Comparison of ENCODE assay signal across 2 cellular contexts in the genomic region with DNA sequence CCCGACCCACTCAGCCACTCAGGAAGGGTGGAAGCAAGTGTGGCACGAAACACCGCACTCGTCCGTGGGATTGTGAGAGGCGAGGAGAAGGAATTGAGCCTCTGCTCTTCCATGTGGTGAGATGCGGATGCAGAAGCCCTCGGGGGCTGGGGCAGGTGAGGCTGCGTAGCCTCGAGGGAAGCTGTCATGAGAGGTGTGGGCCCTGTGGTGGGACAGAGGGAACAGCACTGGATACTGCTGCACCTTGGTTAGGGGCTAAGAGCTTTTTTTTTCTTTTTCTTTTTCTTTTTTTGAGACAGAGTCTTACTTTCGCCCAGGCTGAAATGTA.
TF ChIP-seq lines count a peak whose summit lies in the region.

No MANE protein-coding gene starts in this region.

TF ChIP-seq in HepG2, 621 proteins besides CTCF, POLR2A, EP300 and RAD21 (continued from another document):
- TF ChIP-seq, protein P1, sequence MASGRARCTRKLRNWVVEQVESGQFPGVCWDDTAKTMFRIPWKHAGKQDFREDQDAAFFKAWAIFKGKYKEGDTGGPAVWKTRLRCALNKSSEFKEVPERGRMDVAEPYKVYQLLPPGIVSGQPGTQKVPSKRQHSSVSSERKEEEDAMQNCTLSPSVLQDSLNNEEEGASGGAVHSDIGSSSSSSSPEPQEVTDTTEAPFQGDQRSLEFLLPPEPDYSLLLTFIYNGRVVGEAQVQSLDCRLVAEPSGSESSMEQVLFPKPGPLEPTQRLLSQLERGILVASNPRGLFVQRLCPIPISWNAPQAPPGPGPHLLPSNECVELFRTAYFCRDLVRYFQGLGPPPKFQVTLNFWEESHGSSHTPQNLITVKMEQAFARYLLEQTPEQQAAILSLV (CRISPR knock-in tag; IDR thresholded peaks at IDR 0.05; ENCODE audit: borderline replicate concordance): 0 out of 2 replicates have a peak, but pooled peaks have one; percentile 9
- TF ChIP-seq ZBTB40 (IDR thresholded peaks at IDR 0.05): no peak
- 0 out of 2 replicates have a peak, but pooled peaks have one; percentile 11 for TF ChIP-seq ZBTB40 (CRISPR knock-in tag; IDR thresholded peaks at IDR 0.05)
- TF ChIP-seq ZFP41 (CRISPR knock-in tag; IDR thresholded peaks at IDR 0.05; ENCODE audit: borderline replicate concordance): peak; percentile 50; the same call in 1 of the 2 replicates
- peak; percentile 68; the same call in 1 of the 2 replicates for TF ChIP-seq ZNF839 (CRISPR knock-in tag; IDR thresholded peaks at IDR 0.05; ENCODE audit: borderline replicate concordance)
- TF ChIP-seq ZNF782 (CRISPR knock-in tag; IDR thresholded peaks at IDR 0.05; ENCODE audit: borderline replicate concordance): 0 out of 2 replicates have a peak, but pooled peaks have one; percentile 36
- no peak for TF ChIP-seq KDM1A (CRISPR knock-in tag; IDR thresholded peaks at IDR 0.05)

TF ChIP-seq in WTC11, 78 proteins besides CTCF, POLR2A, EP300 and RAD21 (continued from another document):
- TF ChIP-seq, protein P2, sequence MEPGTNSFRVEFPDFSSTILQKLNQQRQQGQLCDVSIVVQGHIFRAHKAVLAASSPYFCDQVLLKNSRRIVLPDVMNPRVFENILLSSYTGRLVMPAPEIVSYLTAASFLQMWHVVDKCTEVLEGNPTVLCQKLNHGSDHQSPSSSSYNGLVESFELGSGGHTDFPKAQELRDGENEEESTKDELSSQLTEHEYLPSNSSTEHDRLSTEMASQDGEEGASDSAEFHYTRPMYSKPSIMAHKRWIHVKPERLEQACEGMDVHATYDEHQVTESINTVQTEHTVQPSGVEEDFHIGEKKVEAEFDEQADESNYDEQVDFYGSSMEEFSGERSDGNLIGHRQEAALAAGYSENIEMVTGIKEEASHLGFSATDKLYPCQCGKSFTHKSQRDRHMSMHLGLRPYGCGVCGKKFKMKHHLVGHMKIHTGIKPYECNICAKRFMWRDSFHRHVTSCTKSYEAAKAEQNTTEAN (CRISPR knock-in tag; IDR thresholded peaks at IDR 0.05): no peak
- TF ChIP-seq, protein P3, sequence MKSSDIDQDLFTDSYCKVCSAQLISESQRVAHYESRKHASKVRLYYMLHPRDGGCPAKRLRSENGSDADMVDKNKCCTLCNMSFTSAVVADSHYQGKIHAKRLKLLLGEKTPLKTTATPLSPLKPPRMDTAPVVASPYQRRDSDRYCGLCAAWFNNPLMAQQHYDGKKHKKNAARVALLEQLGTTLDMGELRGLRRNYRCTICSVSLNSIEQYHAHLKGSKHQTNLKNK (CRISPR knock-in tag; IDR thresholded peaks at IDR 0.05): no peak
- TF ChIP-seq SOX15 (CRISPR knock-in tag; IDR thresholded peaks at IDR 0.05) (no peak), RORB (CRISPR knock-in tag; IDR thresholded peaks at IDR 0.05) (no peak), JAZF1 (CRISPR knock-in tag; IDR thresholded peaks at IDR 0.05) (no peak)
- TF ChIP-seq, protein P4, sequence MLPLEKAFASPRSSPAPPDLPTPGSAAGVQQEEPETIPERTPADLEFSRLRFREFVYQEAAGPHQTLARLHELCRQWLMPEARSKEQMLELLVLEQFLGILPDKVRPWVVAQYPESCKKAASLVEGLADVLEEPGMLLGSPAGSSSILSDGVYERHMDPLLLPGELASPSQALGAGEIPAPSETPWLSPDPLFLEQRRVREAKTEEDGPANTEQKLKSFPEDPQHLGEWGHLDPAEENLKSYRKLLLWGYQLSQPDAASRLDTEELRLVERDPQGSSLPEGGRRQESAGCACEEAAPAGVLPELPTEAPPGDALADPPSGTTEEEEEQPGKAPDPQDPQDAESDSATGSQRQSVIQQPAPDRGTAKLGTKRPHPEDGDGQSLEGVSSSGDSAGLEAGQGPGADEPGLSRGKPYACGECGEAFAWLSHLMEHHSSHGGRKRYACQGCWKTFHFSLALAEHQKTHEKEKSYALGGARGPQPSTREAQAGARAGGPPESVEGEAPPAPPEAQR (CRISPR knock-in tag; IDR thresholded peaks at IDR 0.05): no peak
- TF ChIP-seq, protein P5, sequence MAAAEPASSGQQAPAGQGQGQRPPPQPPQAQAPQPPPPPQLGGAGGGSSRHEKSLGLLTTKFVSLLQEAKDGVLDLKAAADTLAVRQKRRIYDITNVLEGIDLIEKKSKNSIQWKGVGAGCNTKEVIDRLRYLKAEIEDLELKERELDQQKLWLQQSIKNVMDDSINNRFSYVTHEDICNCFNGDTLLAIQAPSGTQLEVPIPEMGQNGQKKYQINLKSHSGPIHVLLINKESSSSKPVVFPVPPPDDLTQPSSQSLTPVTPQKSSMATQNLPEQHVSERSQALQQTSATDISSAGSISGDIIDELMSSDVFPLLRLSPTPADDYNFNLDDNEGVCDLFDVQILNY (CRISPR knock-in tag; IDR thresholded peaks at IDR 0.05): no peak
